Comparison of ENCODE assay signal across 10 cellular contexts in the genomic region with DNA sequence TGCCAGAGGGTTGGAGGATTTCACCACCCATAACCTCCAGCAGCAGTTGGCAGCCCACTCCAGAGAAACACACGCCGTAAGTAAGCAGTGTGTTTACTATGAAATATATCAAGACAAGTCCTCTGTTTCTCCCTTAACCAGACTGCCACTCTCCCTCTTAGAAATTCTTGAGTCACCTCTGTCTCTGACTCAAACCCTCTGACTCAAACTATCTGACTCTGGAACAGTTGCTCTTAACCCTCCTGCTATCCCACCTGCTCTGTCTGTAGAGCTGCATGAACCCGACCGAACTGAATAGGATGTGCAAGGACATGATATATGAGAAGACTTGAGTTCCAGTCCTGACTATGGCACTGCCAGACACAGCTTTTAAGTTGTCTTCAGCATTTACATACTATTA. TPM values are rescaled to one million over a fixed set of nuclear protein-coding genes. Genes with fewer than 3 reads are reported as not detected.
DNase-seq lines count a peak whose midpoint lies in the region; ATAC-seq, FAIRE-seq and TF ChIP-seq lines count a peak whose summit lies in the region.
"Had no signal": no experiment of that assay in that cellular context is flagged by ENCODE, and none has a peak within 500 bp of the region (broad histone marks: within the 10 kb centered on the region; RNA-seq: fewer than 3 reads in every experiment).

No MANE protein-coding gene starts in this region.

- H3K9me3 ChIP-seq in Caco-2 = no peaks in the 10 kb centered on the region
- no peaks in the 10 kb centered on the region for H3K9me3 ChIP-seq in Karpas-422 (ENCODE audit: low read length)
- H3K9me3 ChIP-seq: heart right ventricle had no signal

- FAIRE-seq in D721Med (lab: Jason Lieb, UNC) = no peak

- H3K4me3 ChIP-seq in Caco-2 (ENCODE audit: low read depth, low read length) = no peak overlapping the region
- peak overlapping the region; percentile 100; the same call in 1 of the 2 replicates for H3K4me3 ChIP-seq in Karpas-422 (ENCODE audit: low read length)

- no peaks in the 10 kb centered on the region for H3K27me3 ChIP-seq in Caco-2 (replicated peaks; ENCODE audit: control insufficient read depth, insufficient read depth, low read length)
- H3K27me3 ChIP-seq in Karpas-422 (ENCODE audit: low read length) = no peaks in the 10 kb centered on the region
- H3K27me3 ChIP-seq: heart right ventricle had no signal

- peak overlapping the region; percentile 74 for H3K9ac ChIP-seq in Karpas-422 (ENCODE audit: low read length)

- H2AFZ ChIP-seq in Karpas-422 (ENCODE audit: low read length) = no peak overlapping the region

- H3K27me3 Mint-ChIP-seq in Caco-2 (ENCODE audit: insufficient read depth, unreplicated experiment) (no peaks in the 10 kb centered on the region), natural killer cell (ENCODE audit: low read depth in 2 of 2) (no peaks in the 10 kb centered on the region)

- no peaks in the 10 kb centered on the region for H3K4me1 Mint-ChIP-seq in Caco-2 (ENCODE audit: low read depth, unreplicated experiment)
- H3K4me1 Mint-ChIP-seq in natural killer cell = peaks cover 18 to 31% of the 10 kb centered on the region in 2 donors

- H3K9me3 Mint-ChIP-seq in Caco-2 (ENCODE audit: unreplicated experiment) = no peaks in the 10 kb centered on the region
- no peaks in the 10 kb centered on the region for H3K9me3 Mint-ChIP-seq in natural killer cell

- CTCF ChIA-PET in Caco-2 (lab: Charles Lee) = interaction anchor here (0.6 kb wide), 1 partner anchor 50 kb away, joined by 3 read pairs; no protein-coding TSS in a partner anchor

- H3K4me1 ChIP-seq in Caco-2 = no peaks in the 10 kb centered on the region; the same call in 1 of the 2 replicates
- H3K4me1 ChIP-seq in Karpas-422 (ENCODE audit: low read length) = peaks cover 33% of the 10 kb centered on the region

- H3K4me2 ChIP-seq in Karpas-422 (ENCODE audit: low read depth, low read length, poor library complexity, severe bottlenecking) = peak overlapping the region; percentile 93

- no TSS peak for BruUV-seq in Caco-2 (replicated peaks; lab: Mats Ljungman, UMichigan)

- H3K27ac Mint-ChIP-seq in Caco-2 (ENCODE audit: unreplicated experiment) (no peak overlapping the region), natural killer cell (peak overlapping the region in 1 of 2 donors; percentile 30)

- H3K36me3 ChIP-seq in Caco-2 (ENCODE audit: control insufficient read depth, insufficient read depth, low read length) = no peaks in the 10 kb centered on the region
- no peaks in the 10 kb centered on the region for H3K36me3 ChIP-seq in Karpas-422 (ENCODE audit: insufficient read depth, low read length)

- H3K9me2 ChIP-seq in Karpas-422 (replicated peaks; ENCODE audit: insufficient read depth, low read length) = no peaks in the 10 kb centered on the region

- peaks cover 38% of the 10 kb centered on the region for H3K79me2 ChIP-seq in Karpas-422 (ENCODE audit: low read length)

- intact Hi-C loops in Caco-2 (cut with micrococcal nuclease; ENCODE audit: unreplicated experiment) = no loop called here
- intact Hi-C loops in natural killer cell (cut with micrococcal nuclease) = loop anchor here (5.0 kb wide), 1 partner anchor 75 kb away; the partner anchor contains the start of gene FHL3

- H3K4me3 Mint-ChIP-seq in Caco-2 (ENCODE audit: unreplicated experiment) (peak overlapping the region; percentile 47), natural killer cell (peak overlapping the region; percentile 96)

- TF ChIP-seq CTCF in Caco-2 (IDR thresholded peaks at IDR 0.05; ENCODE audit: insufficient read depth in 1 of 2, low read depth in 1 of 2, low read length in 1 of 2, severe bottlenecking in 1 of 2, unreplicated experiment in 1 of 2) (no peak), natural killer cell (IDR thresholded peaks at IDR 0.05) (no peak), D721Med (IDR thresholded peaks at IDR 0.05; ENCODE audit: insufficient read depth, missing control alignments) (no peak)

- POLR2A ChIA-PET in Caco-2 (lab: Charles Lee) = no interaction called here

- no peak overlapping the region for H3K27ac ChIP-seq in Karpas-422 (ENCODE audit: low read length)

- H3K36me3 Mint-ChIP-seq in Caco-2 (ENCODE audit: insufficient read depth, unreplicated experiment) (peaks cover 19% of the 10 kb centered on the region), natural killer cell (no peaks in the 10 kb centered on the region)

- peaks cover 5% of the 10 kb centered on the region; the same call in 1 of the 2 replicates for H4K20me1 ChIP-seq in Karpas-422 (ENCODE audit: insufficient read depth, low read depth, low read length)

- no peak for ATAC-seq in natural killer cell
- no peak for ATAC-seq in HG02571 (IDR thresholded peaks at IDR 0.05; ENCODE audit: unreplicated experiment)
- ATAC-seq: heart right ventricle had no signal

- no peak for DNase-seq in Caco-2
- no peak for DNase-seq in Karpas-422
- DNase-seq in amniotic epithelial cell (ENCODE audit: low read depth) = peak; percentile 87
- DNase-seq in natural killer cell = no peak
- no peak for DNase-seq in stimulated activated CD4-positive, alpha-beta T cell treated with anti-CD3 and anti-CD28 coated beads, Interleukin-2, amount 100 ng/mL, for 48 hours
- DNase-seq in D721Med (ENCODE audit: insufficient read length, low spot score) = no peak
- no peak for DNase-seq in NCI-H1092 treated with DMSO at 0.1 percent for 48 hours (lab: John Stamatoyannopoulos, UW)
- DNase-seq: aorta, heart right ventricle had no signal

RNA-seq across cellular contexts. Expression of gene INPP5B, which starts 14.1 kb away (rescaled TPM):
- total RNA-seq in Caco-2 (2022) (15.8 and 18.8 TPM in 2 replicates), natural killer cell (10 to 100 TPM; 34.0 to 66.2 (median 54.7) TPM)
- total RNA-seq in Karpas-422 (2014; rRNA removed; shearing (Covaris generic); ENCODE audit: low replicate concordance) = 45.7 and 47.0 TPM in 2 replicates

RNA-seq across cellular contexts. Expression of gene SF3A3, which starts 57.1 kb away (rescaled TPM):
- 72.6 and 79.3 TPM in 2 replicates for total RNA-seq in Caco-2 (2022)
- total RNA-seq in Karpas-422 (2014; rRNA removed; shearing (Covaris generic); ENCODE audit: low replicate concordance) = 56.8 and 124 TPM in 2 replicates
- total RNA-seq in natural killer cell = 10 to 100 TPM; 48.7 to 75.8 (median 71.1) TPM
